Comparison of ENCODE assay signal across 17 cellular contexts in the genomic region with DNA sequence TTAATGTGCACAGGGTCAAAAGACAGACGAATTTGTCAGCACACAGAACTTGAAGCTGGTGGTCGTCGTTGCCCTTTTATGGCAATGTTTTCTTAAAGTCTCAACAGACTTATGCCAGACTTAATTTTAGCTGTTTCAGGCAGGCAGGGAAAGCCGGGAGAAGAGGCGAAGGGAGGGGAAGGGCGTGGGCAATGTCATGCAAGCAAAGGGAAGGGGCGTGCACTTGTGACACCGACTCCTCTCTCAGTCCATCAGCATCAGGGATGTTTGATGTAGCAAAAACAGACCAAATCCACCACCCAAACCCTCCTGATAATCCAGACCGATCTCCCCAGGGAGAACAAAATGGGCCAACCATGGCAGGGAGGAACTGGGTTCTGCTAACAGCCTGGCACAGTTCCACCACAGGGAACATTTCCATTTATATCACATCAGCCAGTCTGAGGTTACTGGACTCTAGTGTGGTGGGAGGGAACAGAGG.
A peak's percentile ranks its signal among the peaks of the same experiment; 100 is the strongest.
DNase-seq lines count a peak whose midpoint lies in the region; ATAC-seq and TF ChIP-seq lines count a peak whose summit lies in the region.
"Had no signal": no experiment of that assay in that cellular context is flagged by ENCODE, and none has a peak within 500 bp of the region (broad histone marks: within the 10 kb centered on the region; RNA-seq: fewer than 3 reads in every experiment).

No MANE protein-coding gene starts in this region.

- H3K27me3 ChIP-seq in breast epithelium (no peaks in the 10 kb centered on the region), esophagus muscularis mucosa (no peaks in the 10 kb centered on the region), vagina (no peaks in the 10 kb centered on the region)

- H3K9me3 ChIP-seq in breast epithelium (no peaks in the 10 kb centered on the region), esophagus muscularis mucosa (no peaks in the 10 kb centered on the region), vagina (no peaks in the 10 kb centered on the region)

- CTCF ChIA-PET in MCF 10A (lab: Yijun Ruan, JAX): interaction anchor here (0.8 to 1.1 kb wide), 4 partner anchors 12 to 59 kb away, joined by 3 to 5 read pairs (median 4); no protein-coding TSS in a partner anchor

- no peaks in the 10 kb centered on the region for H3K27me3 Mint-ChIP-seq in MCF 10A (ENCODE audit: insufficient read depth, unreplicated experiment)
- no peaks in the 10 kb centered on the region for H3K27me3 Mint-ChIP-seq in mesothelial cell of epicardium (ENCODE audit: low read depth)
- no peaks in the 10 kb centered on the region for H3K27me3 Mint-ChIP-seq in stimulated activated memory B cell treated with anti-CD40 and anti-IgM and Interleukin-4, amounts not matched to agents 10 μg/mL and 1 μg/mL and 100 μg/mL, for 72 hours
- H3K27me3 Mint-ChIP-seq: activated CD4-positive, alpha-beta memory T cell treated with anti-CD3 and anti-CD28 coated beads, Interleukin-2, amount 10 ng/mL, durations not matched to agents 7 days and 5 days; stimulated activated naive CD8-positive, alpha-beta T cell treated with anti-CD3 and anti-CD28 coated beads, Interleukin-15, amount 100 ng/mL, for 72 hours had no signal

- ATAC-seq in stimulated activated memory B cell treated with anti-CD40 and anti-IgM and Interleukin-4, amounts not matched to agents 10 μg/mL and 1 μg/mL and 100 μg/mL, for 72 hours: no peak
- ATAC-seq: HCT116; stimulated activated naive CD8-positive, alpha-beta T cell treated with anti-CD3 and anti-CD28 coated beads, Interleukin-15, amount 100 ng/mL, for 72 hours had no signal

- H3K9me3 Mint-ChIP-seq in MCF 10A (ENCODE audit: unreplicated experiment) (no peaks in the 10 kb centered on the region), mesothelial cell of epicardium (peaks cover 5% of the 10 kb centered on the region)
- peaks cover 4% of the 10 kb centered on the region for H3K9me3 Mint-ChIP-seq in stimulated activated memory B cell treated with anti-CD40 and anti-IgM and Interleukin-4, amounts not matched to agents 10 μg/mL and 1 μg/mL and 100 μg/mL, for 72 hours

- H3K27ac Mint-ChIP-seq in MCF 10A (ENCODE audit: low read depth, unreplicated experiment): peak overlapping the region; percentile 47
- peak overlapping the region; percentile 9 for H3K27ac Mint-ChIP-seq in mesothelial cell of epicardium
- H3K27ac Mint-ChIP-seq in stimulated activated memory B cell treated with anti-CD40 and anti-IgM and Interleukin-4, amounts not matched to agents 10 μg/mL and 1 μg/mL and 100 μg/mL, for 72 hours: no peak overlapping the region
- H3K27ac Mint-ChIP-seq: activated CD4-positive, alpha-beta memory T cell treated with anti-CD3 and anti-CD28 coated beads, Interleukin-2, amount 10 ng/mL, durations not matched to agents 7 days and 5 days; brain; nephron progenitor cell had no signal

- intact Hi-C loops in MCF 10A (cut with micrococcal nuclease): no loop called here
- intact Hi-C loops in breast epithelium (cut with DNase I; ENCODE audit: low total_unique reads): loop anchor here (10.0 kb wide), 1 partner anchor 97 kb away; no protein-coding TSS in a partner anchor
- intact Hi-C loops in esophagus muscularis mucosa (cut with DNase I): loop anchor here (10.0 kb wide), 1 partner anchor 123 kb away; a partner anchor contains a TSS
- intact Hi-C loops in vagina (cut with DNase I): loop anchor here (5.0 to 10.0 kb wide), 2 partner anchors 44 to 117 kb away; no protein-coding TSS in a partner anchor

- TF ChIP-seq CTCF in MCF 10A (IDR thresholded peaks at IDR 0.05; ENCODE audit: unreplicated experiment): no peak
- TF ChIP-seq CTCF in breast epithelium (IDR thresholded peaks at IDR 0.05): no peak
- no peak for TF ChIP-seq CTCF in esophagus muscularis mucosa (IDR thresholded peaks at IDR 0.05)
- TF ChIP-seq CTCF in mesothelial cell of epicardium (IDR thresholded peaks at IDR 0.05; ENCODE audit: unreplicated experiment): no peak
- no peak for TF ChIP-seq CTCF in vagina (IDR thresholded peaks at IDR 0.05)

- TF ChIP-seq POLR2A in breast epithelium (IDR thresholded peaks at IDR 0.05) (no peak), esophagus muscularis mucosa (IDR thresholded peaks at IDR 0.05; ENCODE audit: low read depth) (no peak), vagina (IDR thresholded peaks at IDR 0.05) (no peak)

- H3K4me1 Mint-ChIP-seq in MCF 10A (ENCODE audit: insufficient read depth, unreplicated experiment): peaks cover 48% of the 10 kb centered on the region
- H3K4me1 Mint-ChIP-seq in mesothelial cell of epicardium: peaks cover 9% of the 10 kb centered on the region
- H3K4me1 Mint-ChIP-seq in stimulated activated memory B cell treated with anti-CD40 and anti-IgM and Interleukin-4, amounts not matched to agents 10 μg/mL and 1 μg/mL and 100 μg/mL, for 72 hours: peaks cover 12% of the 10 kb centered on the region

- DNase-seq in MCF 10A (ENCODE audit: unreplicated experiment) (peak; percentile 46), breast epithelium (ENCODE audit: low spot score in 2 of 2) (no peak), esophagus muscularis mucosa (ENCODE audit: extremely low spot score) (no peak), mesothelial cell of epicardium (ENCODE audit: low spot score in 2 of 2, unreplicated experiment in 2 of 2) (no peak), vagina (ENCODE audit: extremely low spot score in 2 of 2) (no peak), NK-92 (lab: John Stamatoyannopoulos, UW; ENCODE audit: unreplicated experiment) (no peak), NCI-H187 treated with DMSO at 0.1 percent for 48 hours (lab: John Stamatoyannopoulos, UW) (no peak)
- DNase-seq: 8988T; activated CD4-positive, alpha-beta memory T cell treated with anti-CD3 and anti-CD28 coated beads, Interleukin-2, amount 10 ng/mL, durations not matched to agents 7 days and 5 days; glutamatergic neuron; NCI-H2029 treated with DMSO at 0.1 percent for 48 hours; NCI-H774; nephron progenitor cell; stimulated activated naive CD8-positive, alpha-beta T cell treated with anti-CD3 and anti-CD28 coated beads, Interleukin-15, amount 100 ng/mL, for 72 hours had no signal

- H3K36me3 Mint-ChIP-seq in MCF 10A (ENCODE audit: insufficient read depth, unreplicated experiment) (peaks cover 12% of the 10 kb centered on the region), mesothelial cell of epicardium (peaks cover 4% of the 10 kb centered on the region)
- peaks cover 6% of the 10 kb centered on the region for H3K36me3 Mint-ChIP-seq in stimulated activated memory B cell treated with anti-CD40 and anti-IgM and Interleukin-4, amounts not matched to agents 10 μg/mL and 1 μg/mL and 100 μg/mL, for 72 hours
- H3K36me3 Mint-ChIP-seq: brain had no signal

- 37% methylated on average over 9 of the region's 9 CpGs for WGBS in esophagus muscularis mucosa

- no peak overlapping the region for H3K27ac ChIP-seq in breast epithelium
- H3K27ac ChIP-seq in esophagus muscularis mucosa (replicated peaks in 1 of 4): peak overlapping the region; percentile 80 to 84 (median 82)
- H3K27ac ChIP-seq in vagina: peak overlapping the region; percentile 49

- no peak overlapping the region for H3K4me3 Mint-ChIP-seq in MCF 10A (ENCODE audit: unreplicated experiment)
- H3K4me3 Mint-ChIP-seq in mesothelial cell of epicardium: no peak overlapping the region
- no peak overlapping the region for H3K4me3 Mint-ChIP-seq in stimulated activated memory B cell treated with anti-CD40 and anti-IgM and Interleukin-4, amounts not matched to agents 10 μg/mL and 1 μg/mL and 100 μg/mL, for 72 hours
- H3K4me3 Mint-ChIP-seq: activated CD4-positive, alpha-beta memory T cell treated with anti-CD3 and anti-CD28 coated beads, Interleukin-2, amount 10 ng/mL, durations not matched to agents 7 days and 5 days; brain; nephron progenitor cell; stimulated activated naive CD8-positive, alpha-beta T cell treated with anti-CD3 and anti-CD28 coated beads, Interleukin-15, amount 100 ng/mL, for 72 hours had no signal

- no peak overlapping the region for H3K4me3 ChIP-seq in breast epithelium
- peak overlapping the region in 1 of 4 donors; percentile 14 for H3K4me3 ChIP-seq in esophagus muscularis mucosa
- H3K4me3 ChIP-seq in vagina: no peak overlapping the region

- H3K36me3 ChIP-seq in breast epithelium: no peaks in the 10 kb centered on the region
- H3K36me3 ChIP-seq in esophagus muscularis mucosa: no peaks in the 10 kb centered on the region
- no peaks in the 10 kb centered on the region for H3K36me3 ChIP-seq in vagina

- TF ChIP-seq EP300 in esophagus muscularis mucosa (IDR thresholded peaks at IDR 0.05): no peak

- H3K4me1 ChIP-seq in breast epithelium (no peaks in the 10 kb centered on the region), esophagus muscularis mucosa (peaks cover 24 to 59% (median 47%) of the 10 kb centered on the region in 4 donors), vagina (peaks cover 12% of the 10 kb centered on the region)

- POLR2A ChIA-PET in MCF 10A (lab: Yijun Ruan, JAX): interaction anchor here (2.2 kb wide), 1 partner anchor 13 kb away, joined by 9 read pairs; no protein-coding TSS in a partner anchor

- BruUV-seq in MCF 10A (replicated peaks; lab: Mats Ljungman, UMichigan): no TSS peak

Comparison
In these comparisons a context has a peak if more than half of its experiments do, and no peak if none do; other contexts are left out.
1. H3K27ac ChIP-seq: peak in esophagus muscularis mucosa (4 of 4) and vagina (single experiment); none in breast epithelium (0 of 2).